9 cellular contexts compared by ENCODE assay signal in genomic region chr12:26732010-26732908, GRCh38.
A peak's percentile ranks its signal among the peaks of the same experiment; 100 is the strongest.
DNase-seq lines count a peak whose midpoint lies in the region; ATAC-seq lines count a peak whose summit lies in the region.
"Had no signal": no experiment of that assay in that cellular context is flagged by ENCODE, and none has a peak within 500 bp of the region (broad histone marks: within the 10 kb centered on the region; RNA-seq: fewer than 3 reads in every experiment).

No MANE protein-coding gene starts in this region.

- H3K27ac Mint-ChIP-seq in stimulated activated naive B cell treated with anti-CD40 and anti-IgM and Interleukin-4, amounts not matched to agents 10 μg/mL and 1 μg/mL and 100 μg/mL, for 72 hours, result peak overlapping the region; percentile 79

- no peaks in the 10 kb centered on the region for H3K27me3 Mint-ChIP-seq in stimulated activated naive B cell treated with anti-CD40 and anti-IgM and Interleukin-4, amounts not matched to agents 10 μg/mL and 1 μg/mL and 100 μg/mL, for 72 hours
- H3K27me3 Mint-ChIP-seq: naive thymus-derived CD8-positive, alpha-beta T cell had no signal

- H3K4me1 Mint-ChIP-seq in stimulated activated naive B cell treated with anti-CD40 and anti-IgM and Interleukin-4, amounts not matched to agents 10 μg/mL and 1 μg/mL and 100 μg/mL, for 72 hours, result peaks cover 46 to 67% of the 10 kb centered on the region in 2 donors

- ATAC-seq in GM19324 (IDR thresholded peaks at IDR 0.05; ENCODE audit: low FRiP score, unreplicated experiment) (peak; percentile 44), HG02938 (IDR thresholded peaks at IDR 0.05; ENCODE audit: unreplicated experiment) (peak; percentile 70)
- peak; percentile 71 to 74 for ATAC-seq in stimulated activated naive B cell treated with anti-CD40 and anti-IgM and Interleukin-4, amounts not matched to agents 10 μg/mL and 1 μg/mL and 100 μg/mL, for 72 hours (replicated peaks)
- ATAC-seq: naive thymus-derived CD8-positive, alpha-beta T cell had no signal

- DNase-seq in NOMO-1 (lab: John Stamatoyannopoulos, UW; ENCODE audit: unreplicated experiment in 2 of 2), result peak; percentile 66 to 97
- no peak for DNase-seq in stimulated activated naive B cell treated with anti-CD40 and anti-IgM and Interleukin-4, amounts not matched to agents 10 μg/mL and 1 μg/mL and 100 μg/mL, for 72 hours
- DNase-seq in Ammon's horn (ENCODE audit: low spot score), result no peak
- DNase-seq in islet precursor cell, result no peak
- DNase-seq in GM19240 (ENCODE audit: insufficient read length, low spot score), result no peak
- DNase-seq: naive thymus-derived CD8-positive, alpha-beta T cell; NCI-H446 had no signal

- H3K36me3 Mint-ChIP-seq in stimulated activated naive B cell treated with anti-CD40 and anti-IgM and Interleukin-4, amounts not matched to agents 10 μg/mL and 1 μg/mL and 100 μg/mL, for 72 hours, result peaks cover 6 to 17% of the 10 kb centered on the region in 2 donors

- peaks cover 0 to 2% of the 10 kb centered on the region in 2 donors for H3K9me3 Mint-ChIP-seq in stimulated activated naive B cell treated with anti-CD40 and anti-IgM and Interleukin-4, amounts not matched to agents 10 μg/mL and 1 μg/mL and 100 μg/mL, for 72 hours

- H3K4me3 Mint-ChIP-seq in stimulated activated naive B cell treated with anti-CD40 and anti-IgM and Interleukin-4, amounts not matched to agents 10 μg/mL and 1 μg/mL and 100 μg/mL, for 72 hours, result peak overlapping the region; percentile 1 to 41
- H3K4me3 Mint-ChIP-seq: naive thymus-derived CD8-positive, alpha-beta T cell had no signal

Comparison
In these comparisons a context has a peak if more than half of its experiments do, and no peak if none do; other contexts are left out.
1. DNase-seq: peak in NOMO-1 (2 of 2); none in stimulated activated naive B cell treated with anti-CD40 and anti-IgM and Interleukin-4, amounts not matched to agents 10 μg/mL and 1 μg/mL and 100 μg/mL, for 72 hours (single experiment), Ammon's horn (single experiment), islet precursor cell (single experiment) and GM19240 (single experiment).
2. Peak in every context shown above with its lines, with median percentiles within 50 percentile points of each other: ATAC-seq.